20 cellular contexts compared by ENCODE assay signal in genomic region chr15:35857812-35858211, GRCh38.
"Had no signal": no experiment of that assay in that cellular context is flagged by ENCODE, and none has a peak within 500 bp of the region (broad histone marks: within the 10 kb centered on the region; RNA-seq: fewer than 3 reads in every experiment).

No MANE protein-coding gene starts in this region.

- H3K27ac ChIP-seq: esophagus squamous epithelium, gastroesophageal sphincter, hepatocyte, neutrophil, right atrium auricular region, sigmoid colon, skin epidermis, thoracic aorta had no signal

- ATAC-seq: gastroesophageal sphincter; left colon; left ventricle myocardium superior; naive thymus-derived CD4-positive, alpha-beta T cell; stimulated activated naive B cell treated with anti-CD40 and anti-IgM and Interleukin-4, amounts not matched to agents 10 μg/mL and 1 μg/mL and 100 μg/mL, for 72 hours; stimulated activated naive CD8-positive, alpha-beta T cell treated with anti-CD3 and anti-CD28 coated beads, Interleukin-15, amount 100 ng/mL, for 72 hours had no signal

- H3K4me2 ChIP-seq: hepatocyte had no signal

- H3K4me1 ChIP-seq: esophagus squamous epithelium, gastroesophageal sphincter, sigmoid colon had no signal

- H3K4me3 ChIP-seq: esophagus squamous epithelium, gastroesophageal sphincter, hepatocyte, lung, right atrium auricular region, sigmoid colon, skin epidermis, thoracic aorta had no signal

- H3K79me2 ChIP-seq: hepatocyte had no signal

- H3K36me3 ChIP-seq: esophagus squamous epithelium, gastroesophageal sphincter, neutrophil, right atrium auricular region, sigmoid colon, thoracic aorta had no signal

- H3K9me3 ChIP-seq: esophagus squamous epithelium, gastroesophageal sphincter, neutrophil, right atrium auricular region, sigmoid colon, thoracic aorta had no signal

- DNase-seq: esophagus squamous epithelium; foreskin fibroblast; left colon; left ventricle myocardium superior; mesendoderm; naive thymus-derived CD4-positive, alpha-beta T cell; nephron progenitor cell; sigmoid colon; stimulated activated CD4-positive, alpha-beta T cell treated with anti-CD3 and anti-CD28 coated beads, Interleukin-2, amount 100 ng/mL, for 24 hours; stimulated activated CD4-positive, alpha-beta T cell treated with anti-CD3 and anti-CD28 coated beads, Interleukin-4, amount 100 ng/mL, for 4 hours; stimulated activated naive B cell treated with anti-CD40 and anti-IgM and Interleukin-4, amounts not matched to agents 10 μg/mL and 1 μg/mL and 100 μg/mL, for 72 hours; stimulated activated naive CD8-positive, alpha-beta T cell treated with anti-CD3 and anti-CD28 coated beads, Interleukin-15, amount 100 ng/mL, for 72 hours; trophoblast cell had no signal

- H3K27me3 ChIP-seq: esophagus squamous epithelium, gastroesophageal sphincter, hepatocyte, neutrophil, right atrium auricular region, sigmoid colon had no signal
